In the genomic region with DNA sequence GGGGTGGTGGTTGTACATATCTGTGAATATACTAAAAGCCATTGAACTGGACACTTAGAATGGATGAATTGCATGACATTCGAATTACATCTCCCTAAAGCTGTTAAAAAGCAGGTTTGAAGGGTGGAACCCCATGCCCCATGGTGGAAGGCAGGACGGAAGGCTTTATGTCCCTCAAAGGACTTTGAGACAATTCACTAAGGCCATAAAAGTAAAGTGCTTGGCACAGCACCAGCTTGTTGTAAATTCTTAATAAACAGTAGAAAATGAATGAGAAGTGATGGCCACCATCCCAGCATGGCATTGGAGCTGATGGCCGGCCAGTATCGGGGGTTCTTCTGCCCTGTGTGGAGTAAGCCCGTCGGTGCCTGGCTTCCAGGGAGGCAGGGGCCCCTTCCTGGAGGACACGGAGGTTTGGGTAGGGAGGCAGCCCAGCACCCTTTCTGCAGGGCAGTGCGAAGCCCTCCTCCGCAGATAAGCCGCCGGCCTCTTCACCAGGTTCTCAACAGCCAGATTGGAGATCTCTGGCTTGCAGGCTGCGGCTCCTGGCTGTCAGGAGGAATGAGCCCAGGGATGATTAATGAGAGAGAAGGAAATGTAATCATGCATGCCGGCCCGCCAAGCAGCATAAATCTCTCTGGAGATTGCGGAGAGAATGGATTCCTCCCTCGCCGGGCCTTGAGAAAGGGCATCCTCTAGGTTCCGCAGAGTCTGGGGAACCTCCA, we compare ENCODE assay signal across 12 cellular contexts.
DNase-seq lines count a peak whose midpoint lies in the region; ATAC-seq and TF ChIP-seq lines count a peak whose summit lies in the region.
"Had no signal": no experiment of that assay in that cellular context is flagged by ENCODE, and none has a peak within 500 bp of the region (broad histone marks: within the 10 kb centered on the region; RNA-seq: fewer than 3 reads in every experiment).

No MANE protein-coding gene starts in this region.

- peak overlapping the region; percentile 49 for H3K4me2 ChIP-seq in skeletal muscle satellite cell (ENCODE audit: low read length)

- H3K9me3 ChIP-seq in skeletal muscle satellite cell (replicated peaks; ENCODE audit: low read length), result peaks cover 9% of the 10 kb centered on the region

- H3K9ac ChIP-seq in skeletal muscle satellite cell (ENCODE audit: low read depth, low read length), result peak overlapping the region; percentile 70

- DNase-seq in HEK293T (ENCODE audit: extremely low spot score) (peak; percentile 52), T1000 (lab: John Stamatoyannopoulos, UW) (peak; percentile 19), hepatic stellate cell (ENCODE audit: low spot score) (peak; percentile 94), NCI-H446 (lab: John Stamatoyannopoulos, UW) (no peak), DMS53 treated with DMSO at 0.1 percent for 48 hours (lab: John Stamatoyannopoulos, UW; ENCODE audit: unreplicated experiment) (no peak)
- DNase-seq: activated naive CD8-positive, alpha-beta T cell treated with anti-CD3 and anti-CD28 coated beads, Interleukin-2, amount 10 ng/mL, durations not matched to agents 7 days and 5 days; DND-41; heart right ventricle; Karpas-422 had no signal

- ATAC-seq in GM21786 (IDR thresholded peaks at IDR 0.05; ENCODE audit: unreplicated experiment), result no peak
- ATAC-seq: heart right ventricle had no signal

- H3K4me1 ChIP-seq in skeletal muscle satellite cell (ENCODE audit: control insufficient read depth, insufficient read depth, low read length), result peaks cover 59% of the 10 kb centered on the region

- no peaks in the 10 kb centered on the region for H3K27me3 ChIP-seq in skeletal muscle satellite cell (ENCODE audit: control insufficient read depth, insufficient read depth, low read length)

- H3K36me3 ChIP-seq in skeletal muscle satellite cell (ENCODE audit: insufficient read depth, low read length), result peaks cover 14% of the 10 kb centered on the region
- H3K36me3 ChIP-seq: heart right ventricle had no signal

- POLR2A ChIA-PET in HEK293T (lab: Yijun Ruan, JAX), result no interaction called here

- CTCF ChIA-PET in HEK293T (lab: Yijun Ruan, JAX), result no interaction called here

- H3K4me3 ChIP-seq in skeletal muscle satellite cell (ENCODE audit: low read length), result peak overlapping the region; percentile 13
- H3K4me3 ChIP-seq: heart right ventricle, lung had no signal

TF ChIP-seq in HEK293T, 16 proteins besides CTCF, POLR2A, EP300 and RAD21:
- TF ChIP-seq, protein P1, sequence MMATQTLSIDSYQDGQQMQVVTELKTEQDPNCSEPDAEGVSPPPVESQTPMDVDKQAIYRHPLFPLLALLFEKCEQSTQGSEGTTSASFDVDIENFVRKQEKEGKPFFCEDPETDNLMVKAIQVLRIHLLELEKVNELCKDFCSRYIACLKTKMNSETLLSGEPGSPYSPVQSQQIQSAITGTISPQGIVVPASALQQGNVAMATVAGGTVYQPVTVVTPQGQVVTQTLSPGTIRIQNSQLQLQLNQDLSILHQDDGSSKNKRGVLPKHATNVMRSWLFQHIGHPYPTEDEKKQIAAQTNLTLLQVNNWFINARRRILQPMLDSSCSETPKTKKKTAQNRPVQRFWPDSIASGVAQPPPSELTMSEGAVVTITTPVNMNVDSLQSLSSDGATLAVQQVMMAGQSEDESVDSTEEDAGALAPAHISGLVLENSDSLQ (IDR thresholded peaks at IDR 0.05), result peak; percentile 95
- TF ChIP-seq SP1 (IDR thresholded peaks at IDR 0.05), result no peak

Comparison
In these comparisons a context has a peak if more than half of its experiments do, and no peak if none do; other contexts are left out.
1. DNase-seq: peak in HEK293T (single experiment), T1000 (single experiment) and hepatic stellate cell (single experiment); none in NCI-H446 (0 of 2) and DMS53 treated with DMSO at 0.1 percent for 48 hours (single experiment).